8 cellular contexts compared by ENCODE assay signal in genomic region chrX:102835504-102836146, GRCh38.
A peak's percentile ranks its signal among the peaks of the same experiment; 100 is the strongest.
DNase-seq lines count a peak whose midpoint lies in the region; ATAC-seq, FAIRE-seq and TF ChIP-seq lines count a peak whose summit lies in the region.

No MANE protein-coding gene starts in this region.

- ATAC-seq in HG03139 (IDR thresholded peaks at IDR 0.05; ENCODE audit: unreplicated experiment), result no peak

- TF ChIP-seq CTCF in cardiac muscle cell (IDR thresholded peaks at IDR 0.05; ENCODE audit: low read depth, low read length), result peak; percentile 64
- TF ChIP-seq CTCF in LNCaP clone FGC (IDR thresholded peaks at IDR 0.05; ENCODE audit: control insufficient read depth, extremely low read depth, insufficient read depth), result peak; percentile 59
- TF ChIP-seq CTCF in bronchial epithelial cell (IDR thresholded peaks at IDR 0.05; ENCODE audit: insufficient read depth, low read length, severe bottlenecking), result peak; percentile 45

- no peaks in the 10 kb centered on the region for H3K4me1 ChIP-seq in cardiac muscle cell (ENCODE audit: low read depth)

- H3K9me3 ChIP-seq in cardiac muscle cell (ENCODE audit: low read depth), result no peaks in the 10 kb centered on the region

- H3K27me3 ChIP-seq in cardiac muscle cell (no peaks in the 10 kb centered on the region), bronchial epithelial cell (ENCODE audit: control insufficient read depth, insufficient read depth, low read length) (no peaks in the 10 kb centered on the region)

- no peak for FAIRE-seq in bronchial epithelial cell (lab: Jason Lieb, UNC)

- peak; percentile 5 to 51 for DNase-seq in cardiac muscle cell (ENCODE audit: low read depth in 1 of 2, low spot score in 1 of 2)
- DNase-seq in cardiac septum (ENCODE audit: low spot score), result no peak
- no peak for DNase-seq in LNCaP clone FGC (ENCODE audit: low read depth)
- DNase-seq in bronchial epithelial cell (ENCODE audit: low read depth), result peak; percentile 18
- peak; percentile 3 for DNase-seq in occipital lobe (lab: John Stamatoyannopoulos, UW)
- no peak for DNase-seq in UCSD-AML1 (lab: John Stamatoyannopoulos, UW; ENCODE audit: unreplicated experiment)
- no peak for DNase-seq in effector CD4-positive, alpha-beta T cell

- H3K4me3 ChIP-seq in cardiac muscle cell, result no peak overlapping the region
- no peak overlapping the region for H3K4me3 ChIP-seq in LNCaP clone FGC (ENCODE audit: low read depth, low read length)
- no peak overlapping the region for H3K4me3 ChIP-seq in bronchial epithelial cell (ENCODE audit: low read depth, low read length)

- intact Hi-C loops in cardiac septum (cut with DNase I), result no loop called here

- H3K36me3 ChIP-seq in cardiac muscle cell, result no peaks in the 10 kb centered on the region
- no peaks in the 10 kb centered on the region for H3K36me3 ChIP-seq in bronchial epithelial cell (ENCODE audit: control insufficient read depth, insufficient read depth, low read length)

- no peak overlapping the region for H3K27ac ChIP-seq in cardiac muscle cell

Comparison
In these comparisons a context has a peak if more than half of its experiments do, and no peak if none do; other contexts are left out.
1. DNase-seq: peak in cardiac muscle cell (2 of 2), bronchial epithelial cell (single experiment) and occipital lobe (single experiment); none in cardiac septum (single experiment), LNCaP clone FGC (single experiment), UCSD-AML1 (single experiment) and effector CD4-positive, alpha-beta T cell (single experiment).
2. Peak in every context shown above with its lines, with median percentiles within 50 percentile points of each other: CTCF ChIP-seq.